ENCODE assay signal across 20 cellular contexts in the genomic region with DNA sequence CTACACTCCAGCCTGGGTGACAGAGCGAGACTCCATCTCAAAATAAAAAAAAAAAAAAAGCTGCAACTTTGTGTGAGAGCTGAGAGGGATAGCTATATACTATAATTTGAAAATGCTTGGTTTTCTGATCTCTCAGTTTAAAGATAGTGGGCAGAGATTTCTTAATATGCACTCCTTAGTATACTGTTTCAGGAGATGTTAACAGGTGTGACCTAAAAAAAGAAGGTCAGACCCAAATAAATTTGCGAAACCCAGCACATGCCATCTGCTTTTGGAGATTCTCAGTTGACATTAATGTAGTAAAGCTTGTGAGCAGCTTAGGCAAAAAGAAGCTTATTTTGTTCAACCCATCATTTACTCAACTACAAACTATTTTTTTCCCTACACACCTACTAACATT.
"Had no signal": no experiment of that assay in that cellular context is flagged by ENCODE, and none has a peak within 500 bp of the region (broad histone marks: within the 10 kb centered on the region; RNA-seq: fewer than 3 reads in every experiment).

No MANE protein-coding gene starts in this region.

- H3K27me3 ChIP-seq: hepatocyte, ovary, sigmoid colon, tibial nerve, uterus had no signal

- H3K36me3 ChIP-seq: ovary, uterus had no signal

- H3K4me3 ChIP-seq: hepatocyte, left ventricle myocardium inferior, lung, ovary, sigmoid colon, smooth muscle cell, tibial nerve, uterus had no signal

- DNase-seq: islet precursor cell; left ventricle myocardium inferior; mesendoderm; naive thymus-derived CD4-positive, alpha-beta T cell; ovary; retina; right cardiac atrium; sigmoid colon; stimulated activated CD4-positive, alpha-beta T cell treated with anti-CD3 and anti-CD28 coated beads, Interleukin-1b, Interleukin-23, amount 100 ng/mL, for 48 hours; stimulated activated CD4-positive, alpha-beta T cell treated with anti-CD3 and anti-CD28 coated beads, Interleukin-2, amount 100 ng/mL, for 48 hours; stimulated activated CD4-positive, alpha-beta T cell treated with anti-CD3 and anti-CD28 coated beads, Interleukin-4, amount 100 ng/mL, for 4 hours; stimulated activated CD8-positive, alpha-beta memory T cell treated with anti-CD3 and anti-CD28 coated beads, Interleukin-4, amount 100 ng/mL, for 48 hours; stimulated activated naive CD4-positive, alpha-beta T cell treated with Interleukin-2 at 50 U/mL for 16 hours; stimulated activated naive CD8-positive, alpha-beta T cell treated with anti-CD3 and anti-CD28 coated beads, Interleukin-15, amount 100 ng/mL, for 72 hours; substantia nigra; uterus had no signal

- H3K79me2 ChIP-seq: hepatocyte had no signal

- H3K9me3 ChIP-seq: left ventricle myocardium inferior, ovary, sigmoid colon, tibial nerve, uterus had no signal

- H2AFZ ChIP-seq: hepatocyte had no signal

- H3K4me1 ChIP-seq: left ventricle myocardium inferior, sigmoid colon, tibial nerve, uterus had no signal

- H3K27ac ChIP-seq: hepatocyte, left ventricle myocardium inferior, ovary, sigmoid colon, tibial nerve, uterus had no signal

- H3K4me2 ChIP-seq: hepatocyte, smooth muscle cell had no signal
